Comparison of ENCODE assay signal across 19 cellular contexts in genomic region chr1:118998171-118998570, GRCh38. TPM values are rescaled to one million over a fixed set of nuclear protein-coding genes. Genes with fewer than 3 reads are reported as not detected.
DNase-seq lines count a peak whose midpoint lies in the region; ATAC-seq, FAIRE-seq and TF ChIP-seq lines count a peak whose summit lies in the region.
"Had no signal": no experiment of that assay in that cellular context is flagged by ENCODE, and none has a peak within 500 bp of the region (broad histone marks: within the 10 kb centered on the region; RNA-seq: fewer than 3 reads in every experiment).

No MANE protein-coding gene starts in this region.

- H3K36me3 ChIP-seq in astrocyte (ENCODE audit: insufficient read depth, low read length): no peaks in the 10 kb centered on the region
- no peaks in the 10 kb centered on the region for H3K36me3 ChIP-seq in A673 (ENCODE audit: insufficient read depth, low read length, poor library complexity, severe bottlenecking)
- H3K36me3 ChIP-seq: BLaER1 had no signal

- DNase-seq in LHCN-M2 (ENCODE audit: low read depth): peak; percentile 33
- no peak for DNase-seq in astrocyte (ENCODE audit: low read depth)
- DNase-seq in myocyte (ENCODE audit: low read depth): peak; percentile 89
- no peak for DNase-seq in SK-N-DZ (ENCODE audit: low spot score)
- no peak for DNase-seq in A673 (ENCODE audit: low spot score)
- DNase-seq in activated CD4-positive, alpha-beta T cell treated with anti-CD3 and anti-CD28 coated beads, Interleukin-2, amount 50 U/mL, for 48 hours: no peak
- DNase-seq: AML-193; Caco-2; CD8-positive, alpha-beta memory T cell; DND-41; GF-D8; HCEC 1CT; HFFc6 had no signal

- peaks cover 4% of the 10 kb centered on the region for H3K9me3 ChIP-seq in astrocyte (ENCODE audit: insufficient read depth, low read depth, low read length)
- H3K9me3 ChIP-seq in A673 (ENCODE audit: low read depth, low read length, poor library complexity, severe bottlenecking): no peaks in the 10 kb centered on the region
- H3K9me3 ChIP-seq: A549, Caco-2 had no signal

- H3K27ac ChIP-seq in astrocyte (ENCODE audit: low read depth, low read length) (no peak overlapping the region), A673 (ENCODE audit: low read depth, low read length, poor library complexity, severe bottlenecking) (no peak overlapping the region)
- H3K27ac ChIP-seq: A549, BLaER1, HL-60 had no signal

- no peak overlapping the region for H3K4me3 Mint-ChIP-seq in astrocyte (ENCODE audit: unreplicated experiment)
- H3K4me3 Mint-ChIP-seq: CD8-positive, alpha-beta memory T cell; HFFc6 had no signal

- H4K20me1 ChIP-seq in astrocyte (ENCODE audit: insufficient read depth, low read length): no peaks in the 10 kb centered on the region
- H4K20me1 ChIP-seq: BLaER1 had no signal

- H3K4me2 ChIP-seq in astrocyte (ENCODE audit: low read length): no peak overlapping the region
- H3K4me2 ChIP-seq: A549 had no signal

- no peak for ATAC-seq in HG02759 (IDR thresholded peaks at IDR 0.05; ENCODE audit: unreplicated experiment)
- ATAC-seq: A549 had no signal

- no peak overlapping the region for H3K9ac ChIP-seq in astrocyte (ENCODE audit: low read length)
- H3K9ac ChIP-seq: BLaER1 had no signal

- FAIRE-seq in astrocyte (lab: Jason Lieb, UNC): peak; percentile 13
- FAIRE-seq: A549, GM19239 had no signal

- H3K4me1 Mint-ChIP-seq in astrocyte (ENCODE audit: low read depth, unreplicated experiment): peaks cover 7% of the 10 kb centered on the region

- no peak overlapping the region for H3K4me3 ChIP-seq in astrocyte (ENCODE audit: insufficient read depth, low read depth, low read length)
- no peak overlapping the region for H3K4me3 ChIP-seq in A673 (ENCODE audit: low read depth, low read length, poor library complexity, severe bottlenecking)
- H3K4me3 ChIP-seq: A549, BLaER1 had no signal

- BruUV-seq in A673 (replicated peaks; lab: Mats Ljungman, UMichigan): no TSS peak

- H3K4me1 ChIP-seq in astrocyte (ENCODE audit: insufficient read depth, low read length): peaks cover 12% of the 10 kb centered on the region
- H3K4me1 ChIP-seq in A673 (ENCODE audit: insufficient read depth, low read length, poor library complexity, severe bottlenecking): no peaks in the 10 kb centered on the region
- H3K4me1 ChIP-seq: A549, Caco-2 had no signal

- H3K9me3 Mint-ChIP-seq in astrocyte (ENCODE audit: unreplicated experiment): peaks cover 24% of the 10 kb centered on the region
- H3K9me3 Mint-ChIP-seq: HFFc6 had no signal

- H2AFZ ChIP-seq in astrocyte (ENCODE audit: low read depth, low read length): no peak overlapping the region

- POLR2A ChIA-PET in A673 (lab: Charles Lee; ENCODE audit: low non-redundant PET): no interaction called here

- no peak overlapping the region for H3K27ac Mint-ChIP-seq in astrocyte (ENCODE audit: unreplicated experiment)
- H3K27ac Mint-ChIP-seq: HFFc6 had no signal

- no peaks in the 10 kb centered on the region for H3K79me2 ChIP-seq in astrocyte (ENCODE audit: insufficient read depth, low read length)

- peaks cover 89% of the 10 kb centered on the region for H3K27me3 Mint-ChIP-seq in astrocyte (ENCODE audit: low read depth, unreplicated experiment)

- CTCF ChIA-PET in A673 (lab: Charles Lee): no interaction called here

- H3K27me3 ChIP-seq in astrocyte (ENCODE audit: insufficient read depth, low read length): peaks cover 93% of the 10 kb centered on the region
- H3K27me3 ChIP-seq in A673 (replicated peaks; ENCODE audit: insufficient read depth, low read depth, low read length, poor library complexity): peaks cover 16% of the 10 kb centered on the region

- intact Hi-C loops in A673 (cut with micrococcal nuclease; ENCODE audit: unreplicated experiment): no loop called here

- TF ChIP-seq CTCF in astrocyte (IDR thresholded peaks at IDR 0.05; ENCODE audit: insufficient read depth, low read depth, low read length) (no peak), A673 (conservative IDR thresholded peaks at IDR 0.05; ENCODE audit: low read depth, low read length) (no peak)

- H3K36me3 Mint-ChIP-seq in astrocyte (ENCODE audit: low read depth, unreplicated experiment): peaks cover 4% of the 10 kb centered on the region

RNA-seq across cellular contexts. Expression of gene TBX15, which starts 10.0 kb away (rescaled TPM):
- total RNA-seq in LHCN-M2 (2014; rRNA removed) (14.1 and 20.9 TPM in 2 replicates), astrocyte (0.07 and 0.10 TPM in 2 replicates), myocyte (44.7 and 48.4 TPM in 2 replicates), A673 (2021) (0.31 and 0.32 TPM in 2 replicates)
- polyA plus RNA-seq in LHCN-M2 (2012): 6.2 TPM
- 18.1 TPM for polyA plus RNA-seq in myocyte (2012)
- polyA plus RNA-seq in SK-N-DZ (2014; cell fraction: cytosol; rRNA removed): not detected in 2 replicates
- not detected in 2 replicates for polyA plus RNA-seq in SK-N-DZ (2014; cell fraction: nucleus; rRNA removed)
- total RNA-seq: CD8-positive, alpha-beta memory T cell; H4 had no signal
- polyA plus RNA-seq: CD8-positive, alpha-beta memory T cell had no signal

Comparison
In these comparisons a context has a peak if more than half of its experiments do, and no peak if none do; other contexts are left out.
1. DNase-seq: peak in LHCN-M2 (single experiment) and myocyte (single experiment); none in astrocyte (single experiment), SK-N-DZ (single experiment), A673 (single experiment) and activated CD4-positive, alpha-beta T cell treated with anti-CD3 and anti-CD28 coated beads, Interleukin-2, amount 50 U/mL, for 48 hours (0 of 2).
2. RNA of gene TBX15, which starts 10.0 kb away (total RNA-seq): 44.7 to 48.4 TPM in myocyte and 14.1 to 20.9 TPM in LHCN-M2; 0.31 to 0.32 TPM in A673 and 0.07 to 0.10 TPM in astrocyte; every median in the first group is over 10 times any median in the second.